In the genomic region with DNA sequence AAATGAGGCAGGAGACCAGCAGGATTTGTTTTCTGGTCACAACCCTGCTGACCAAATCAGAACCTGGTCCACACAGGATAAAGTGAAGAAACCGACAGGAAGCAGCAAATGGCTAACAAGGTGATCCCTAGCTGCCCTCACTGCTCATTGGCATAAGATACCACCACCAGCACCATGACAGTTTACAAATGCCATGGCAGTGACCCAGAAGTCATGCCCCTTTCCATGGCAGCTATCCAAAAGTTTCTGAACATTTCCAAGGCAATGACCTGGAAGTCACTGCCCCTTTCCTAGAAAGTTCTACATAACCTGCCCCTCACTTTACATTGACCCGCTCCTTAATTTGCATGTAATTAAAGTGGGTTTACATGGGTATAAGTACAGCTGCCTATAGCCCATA, we compare ENCODE assay signal across 27 cellular contexts.
"Had no signal": no experiment of that assay in that cellular context is flagged by ENCODE, and none has a peak within 500 bp of the region (broad histone marks: within the 10 kb centered on the region; RNA-seq: fewer than 3 reads in every experiment).

No MANE protein-coding gene starts in this region.

- H3K4me1 ChIP-seq: neural progenitor cell, parathyroid adenoma, psoas muscle, spleen, suprapubic skin, testis, tibial artery, transverse colon, upper lobe of right lung, uterus had no signal

- H3K9ac ChIP-seq: neural progenitor cell, parathyroid adenoma had no signal

- H2AFZ ChIP-seq: neural progenitor cell, parathyroid adenoma had no signal

- ATAC-seq: natural killer cell; stimulated activated memory B cell treated with anti-CD40 and anti-IgM and Interleukin-4, amounts not matched to agents 10 μg/mL and 1 μg/mL and 100 μg/mL, for 72 hours; stimulated activated naive CD8-positive, alpha-beta T cell treated with anti-CD3 and anti-CD28 coated beads, Interleukin-15, amount 100 ng/mL, for 72 hours; stimulated activated naive CD8-positive, alpha-beta T cell treated with anti-CD3 and anti-CD28 coated beads, Interleukin-15, Interleukin-2, amounts not matched to agents 100 U/mL and 50 U/mL, for 24 hours had no signal

- H3K9me3 ChIP-seq: ovary, psoas muscle, spleen, suprapubic skin, testis, tibial artery, transverse colon, upper lobe of right lung, uterus had no signal

- H3K4me2 ChIP-seq: neural progenitor cell, smooth muscle cell had no signal

- H3K79me2 ChIP-seq: parathyroid adenoma had no signal

- DNase-seq: natural killer cell; occipital lobe; ovary; posterior cingulate gyrus; psoas muscle; right cardiac atrium; spleen; stimulated activated CD4-positive, alpha-beta T cell treated with anti-CD3 and anti-CD28 coated beads, Interleukin-12 subunit alpha, Interleukin-12 subunit beta, amount 100 ng/mL, for 4 hours; stimulated activated CD4-positive, alpha-beta T cell treated with anti-CD3 and anti-CD28 coated beads, Interleukin-1b, Interleukin-23, amount 100 ng/mL, for 48 hours; stimulated activated CD4-positive, alpha-beta T cell treated with anti-CD3 and anti-CD28 coated beads, Interleukin-4, amount 100 ng/mL, for 1 hour; stimulated activated CD4-positive, alpha-beta T cell treated with anti-CD3 and anti-CD28 coated beads, Interleukin-4, amount 100 ng/mL, for 4 hours; stimulated activated CD8-positive, alpha-beta memory T cell treated with anti-CD3 and anti-CD28 coated beads, Interleukin-4, amount 100 ng/mL, for 48 hours; stimulated activated naive CD4-positive, alpha-beta T cell; stimulated activated naive CD8-positive, alpha-beta T cell treated with anti-CD3 and anti-CD28 coated beads, Interleukin-15, amount 100 ng/mL, for 72 hours; stimulated activated naive CD8-positive, alpha-beta T cell treated with anti-CD3 and anti-CD28 coated beads, Interleukin-15, Interleukin-2, amounts not matched to agents 100 U/mL and 50 U/mL, for 24 hours; substantia nigra; testis; tibial artery; transverse colon; upper lobe of right lung; uterus had no signal

- H3K27me3 ChIP-seq: neural progenitor cell, ovary, spleen, suprapubic skin, testis, tibial artery, transverse colon, upper lobe of right lung, uterus had no signal

- H3K4me3 ChIP-seq: neural progenitor cell, ovary, psoas muscle, skin epidermis, smooth muscle cell, spleen, suprapubic skin, testis, tibial artery, transverse colon, upper lobe of right lung, uterus had no signal

- H3K36me3 ChIP-seq: neural progenitor cell, ovary, spleen, suprapubic skin, tibial artery, transverse colon, upper lobe of right lung, uterus had no signal

- H3K27ac ChIP-seq: neural progenitor cell, ovary, parathyroid adenoma, psoas muscle, skin epidermis, spleen, suprapubic skin, testis, tibial artery, transverse colon, upper lobe of right lung, uterus had no signal
